Comparison of ENCODE assay signal across 1 cellular context in the genomic region with DNA sequence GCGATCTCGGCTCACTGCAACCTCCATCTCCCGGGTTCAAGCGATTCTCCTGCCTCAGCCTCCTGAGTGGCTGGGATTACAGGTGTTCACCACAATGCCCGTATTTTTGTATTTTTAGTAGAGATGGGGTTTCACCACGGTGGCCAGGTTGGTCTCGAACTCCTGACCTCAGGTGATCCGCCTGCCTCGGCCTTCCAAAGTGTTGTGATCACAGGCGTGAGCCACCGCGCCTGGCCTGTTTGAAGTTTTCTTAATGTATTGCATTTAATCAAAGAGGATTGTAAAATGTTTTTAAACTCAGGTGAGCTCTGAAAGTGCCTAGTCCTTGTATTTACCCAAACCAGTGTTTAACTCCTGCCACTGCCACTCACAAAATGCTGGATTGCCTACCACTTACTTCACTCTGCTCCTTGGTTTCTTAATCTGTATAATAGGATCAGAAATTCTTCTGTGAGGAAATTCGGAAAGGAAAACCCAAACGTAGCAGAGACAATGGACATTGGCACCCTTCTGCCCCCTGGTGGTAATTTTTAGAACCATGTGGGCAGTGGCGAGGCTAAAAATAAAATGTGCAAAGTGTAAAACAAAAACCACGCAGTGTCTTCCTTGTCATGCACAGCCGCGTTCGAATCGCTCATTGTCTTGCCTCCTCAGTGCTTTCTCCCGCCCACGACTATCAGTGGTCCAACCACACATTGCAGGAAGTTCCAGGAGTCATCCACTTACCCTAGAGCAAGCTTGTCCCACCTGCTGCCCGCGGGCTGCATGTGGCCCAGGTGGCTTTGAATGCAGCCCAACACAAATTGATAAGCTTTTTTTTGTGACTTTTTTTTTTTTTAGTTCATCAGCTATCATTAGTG.
TF ChIP-seq lines count a peak whose summit lies in the region.

No MANE protein-coding gene starts in this region.

TF ChIP-seq in K562, 482 proteins besides CTCF, POLR2A, EP300 and RAD21 (continued from another document and continues in another):
- TF ChIP-seq, protein P1, sequence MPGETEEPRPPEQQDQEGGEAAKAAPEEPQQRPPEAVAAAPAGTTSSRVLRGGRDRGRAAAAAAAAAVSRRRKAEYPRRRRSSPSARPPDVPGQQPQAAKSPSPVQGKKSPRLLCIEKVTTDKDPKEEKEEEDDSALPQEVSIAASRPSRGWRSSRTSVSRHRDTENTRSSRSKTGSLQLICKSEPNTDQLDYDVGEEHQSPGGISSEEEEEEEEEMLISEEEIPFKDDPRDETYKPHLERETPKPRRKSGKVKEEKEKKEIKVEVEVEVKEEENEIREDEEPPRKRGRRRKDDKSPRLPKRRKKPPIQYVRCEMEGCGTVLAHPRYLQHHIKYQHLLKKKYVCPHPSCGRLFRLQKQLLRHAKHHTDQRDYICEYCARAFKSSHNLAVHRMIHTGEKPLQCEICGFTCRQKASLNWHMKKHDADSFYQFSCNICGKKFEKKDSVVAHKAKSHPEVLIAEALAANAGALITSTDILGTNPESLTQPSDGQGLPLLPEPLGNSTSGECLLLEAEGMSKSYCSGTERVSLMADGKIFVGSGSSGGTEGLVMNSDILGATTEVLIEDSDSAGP (CRISPR knock-in tag; IDR thresholded peaks at IDR 0.05): no peak
- no peak for TF ChIP-seq DACH1 (IDR thresholded peaks at IDR 0.05; ENCODE audit: partially characterized antibody)
- TF ChIP-seq ZBTB17 (CRISPR knock-in tag; IDR thresholded peaks at IDR 0.05): no peak
- TF ChIP-seq MXI1 (IDR thresholded peaks at IDR 0.05; ENCODE audit: low read depth, low read length): no peak
- TF ChIP-seq RBM15 (IDR thresholded peaks at IDR 0.05; ENCODE audit: insufficient read depth, low read length): no peak
- TF ChIP-seq, protein P2, sequence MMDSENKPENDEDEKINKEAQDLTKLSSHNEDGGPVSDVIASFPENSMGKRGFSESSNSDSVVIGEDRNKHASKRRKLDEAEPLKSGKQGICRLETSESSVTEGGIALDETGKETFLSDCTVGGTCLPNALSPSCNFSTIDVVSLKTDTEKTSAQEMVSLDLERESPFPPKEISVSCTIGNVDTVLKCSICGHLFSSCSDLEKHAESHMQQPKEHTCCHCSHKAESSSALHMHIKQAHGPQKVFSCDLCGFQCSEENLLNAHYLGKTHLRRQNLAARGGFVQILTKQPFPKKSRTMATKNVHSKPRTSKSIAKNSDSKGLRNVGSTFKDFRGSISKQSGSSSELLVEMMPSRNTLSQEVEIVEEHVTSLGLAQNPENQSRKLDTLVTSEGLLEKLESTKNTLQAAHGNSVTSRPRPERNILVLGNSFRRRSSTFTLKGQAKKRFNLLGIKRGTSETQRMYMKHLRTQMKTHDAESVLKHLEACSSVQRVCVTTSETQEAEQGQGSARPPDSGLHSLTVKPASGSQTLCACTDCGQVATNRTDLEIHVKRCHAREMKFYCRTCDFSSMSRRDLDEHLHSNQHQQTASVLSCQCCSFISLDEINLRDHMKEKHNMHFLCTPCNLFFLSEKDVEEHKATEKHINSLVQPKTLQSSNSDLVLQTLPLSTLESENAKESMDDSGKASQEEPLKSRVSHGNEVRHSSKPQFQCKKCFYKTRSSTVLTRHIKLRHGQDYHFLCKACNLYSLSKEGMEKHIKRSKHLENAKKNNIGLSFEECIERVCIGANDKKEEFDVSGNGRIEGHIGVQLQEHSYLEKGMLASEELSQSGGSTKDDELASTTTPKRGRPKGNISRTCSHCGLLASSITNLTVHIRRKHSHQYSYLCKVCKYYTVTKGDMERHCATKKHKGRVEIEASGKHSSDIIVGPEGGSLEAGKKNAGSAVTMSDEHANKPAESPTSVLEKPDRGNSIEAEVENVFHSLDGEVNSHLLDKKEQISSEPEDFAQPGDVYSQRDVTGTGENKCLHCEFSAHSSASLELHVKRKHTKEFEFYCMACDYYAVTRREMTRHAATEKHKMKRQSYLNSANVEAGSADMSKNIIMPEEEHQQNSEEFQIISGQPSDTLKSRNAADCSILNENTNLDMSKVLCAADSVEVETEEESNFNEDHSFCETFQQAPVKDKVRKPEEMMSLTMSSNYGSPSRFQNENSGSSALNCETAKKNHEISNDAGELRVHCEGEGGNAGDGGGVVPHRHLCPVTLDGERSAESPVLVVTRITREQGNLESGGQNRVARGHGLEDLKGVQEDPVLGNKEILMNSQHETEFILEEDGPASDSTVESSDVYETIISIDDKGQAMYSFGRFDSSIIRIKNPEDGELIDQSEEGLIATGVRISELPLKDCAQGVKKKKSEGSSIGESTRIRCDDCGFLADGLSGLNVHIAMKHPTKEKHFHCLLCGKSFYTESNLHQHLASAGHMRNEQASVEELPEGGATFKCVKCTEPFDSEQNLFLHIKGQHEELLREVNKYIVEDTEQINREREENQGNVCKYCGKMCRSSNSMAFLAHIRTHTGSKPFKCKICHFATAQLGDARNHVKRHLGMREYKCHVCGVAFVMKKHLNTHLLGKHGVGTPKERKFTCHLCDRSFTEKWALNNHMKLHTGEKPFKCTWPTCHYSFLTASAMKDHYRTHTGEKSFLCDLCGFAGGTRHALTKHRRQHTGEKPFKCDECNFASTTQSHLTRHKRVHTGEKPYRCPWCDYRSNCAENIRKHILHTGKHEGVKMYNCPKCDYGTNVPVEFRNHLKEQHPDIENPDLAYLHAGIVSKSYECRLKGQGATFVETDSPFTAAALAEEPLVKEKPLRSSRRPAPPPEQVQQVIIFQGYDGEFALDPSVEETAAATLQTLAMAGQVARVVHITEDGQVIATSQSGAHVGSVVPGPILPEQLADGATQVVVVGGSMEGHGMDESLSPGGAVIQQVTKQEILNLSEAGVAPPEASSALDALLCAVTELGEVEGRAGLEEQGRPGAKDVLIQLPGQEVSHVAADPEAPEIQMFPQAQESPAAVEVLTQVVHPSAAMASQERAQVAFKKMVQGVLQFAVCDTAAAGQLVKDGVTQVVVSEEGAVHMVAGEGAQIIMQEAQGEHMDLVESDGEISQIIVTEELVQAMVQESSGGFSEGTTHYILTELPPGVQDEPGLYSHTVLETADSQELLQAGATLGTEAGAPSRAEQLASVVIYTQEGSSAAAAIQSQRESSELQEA (IDR thresholded peaks at IDR 0.05; ENCODE audit: low read depth): no peak
- no peak; the same call in 1 of the 2 replicates for TF ChIP-seq RAD51 (IDR thresholded peaks at IDR 0.05; ENCODE audit: borderline replicate concordance, low read depth)
- no peak for TF ChIP-seq IFI16 (CRISPR knock-in tag; IDR thresholded peaks at IDR 0.05)
- TF ChIP-seq, protein P3, sequence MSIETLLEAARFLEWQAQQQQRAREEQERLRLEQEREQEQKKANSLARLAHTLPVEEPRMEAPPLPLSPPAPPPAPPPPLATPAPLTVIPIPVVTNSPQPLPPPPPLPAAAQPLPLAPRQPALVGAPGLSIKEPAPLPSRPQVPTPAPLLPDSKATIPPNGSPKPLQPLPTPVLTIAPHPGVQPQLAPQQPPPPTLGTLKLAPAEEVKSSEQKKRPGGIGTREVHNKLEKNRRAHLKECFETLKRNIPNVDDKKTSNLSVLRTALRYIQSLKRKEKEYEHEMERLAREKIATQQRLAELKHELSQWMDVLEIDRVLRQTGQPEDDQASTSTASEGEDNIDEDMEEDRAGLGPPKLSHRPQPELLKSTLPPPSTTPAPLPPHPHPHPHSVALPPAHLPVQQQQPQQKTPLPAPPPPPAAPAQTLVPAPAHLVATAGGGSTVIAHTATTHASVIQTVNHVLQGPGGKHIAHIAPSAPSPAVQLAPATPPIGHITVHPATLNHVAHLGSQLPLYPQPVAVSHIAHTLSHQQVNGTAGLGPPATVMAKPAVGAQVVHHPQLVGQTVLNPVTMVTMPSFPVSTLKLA (conservative IDR thresholded peaks at IDR 0.05): 0 out of 4 replicates have a peak, but pooled peaks of 1 of the 2 experiments have one; percentile 35
- no peak for TF ChIP-seq PHF8 (IDR thresholded peaks at IDR 0.05; ENCODE audit: borderline replicate concordance, low read length)
- 0 out of 2 replicates have a peak, but pooled peaks have one; percentile 16 for TF ChIP-seq FOSL1 (tag; conservative IDR thresholded peaks at IDR 0.05)
- no peak for TF ChIP-seq RBFOX2 (IDR thresholded peaks at IDR 0.05; ENCODE audit: low read depth, low read length)
- TF ChIP-seq ZSCAN29 (IDR thresholded peaks at IDR 0.05): no peak
- TF ChIP-seq NONO (IDR thresholded peaks at IDR 0.05; ENCODE audit: low read depth in 2 of 2, low read length in 1 of 2): no peak
- TF ChIP-seq MYC (IDR thresholded peaks at IDR 0.05; ENCODE audit: low read depth, low read length): peak; percentile 70
- TF ChIP-seq MYC (CRISPR knock-in tag; IDR thresholded peaks at IDR 0.05; ENCODE audit: borderline replicate concordance, low read depth): no peak
- TF ChIP-seq YBX1 (IDR thresholded peaks at IDR 0.05): no peak
- TF ChIP-seq, protein P4, sequence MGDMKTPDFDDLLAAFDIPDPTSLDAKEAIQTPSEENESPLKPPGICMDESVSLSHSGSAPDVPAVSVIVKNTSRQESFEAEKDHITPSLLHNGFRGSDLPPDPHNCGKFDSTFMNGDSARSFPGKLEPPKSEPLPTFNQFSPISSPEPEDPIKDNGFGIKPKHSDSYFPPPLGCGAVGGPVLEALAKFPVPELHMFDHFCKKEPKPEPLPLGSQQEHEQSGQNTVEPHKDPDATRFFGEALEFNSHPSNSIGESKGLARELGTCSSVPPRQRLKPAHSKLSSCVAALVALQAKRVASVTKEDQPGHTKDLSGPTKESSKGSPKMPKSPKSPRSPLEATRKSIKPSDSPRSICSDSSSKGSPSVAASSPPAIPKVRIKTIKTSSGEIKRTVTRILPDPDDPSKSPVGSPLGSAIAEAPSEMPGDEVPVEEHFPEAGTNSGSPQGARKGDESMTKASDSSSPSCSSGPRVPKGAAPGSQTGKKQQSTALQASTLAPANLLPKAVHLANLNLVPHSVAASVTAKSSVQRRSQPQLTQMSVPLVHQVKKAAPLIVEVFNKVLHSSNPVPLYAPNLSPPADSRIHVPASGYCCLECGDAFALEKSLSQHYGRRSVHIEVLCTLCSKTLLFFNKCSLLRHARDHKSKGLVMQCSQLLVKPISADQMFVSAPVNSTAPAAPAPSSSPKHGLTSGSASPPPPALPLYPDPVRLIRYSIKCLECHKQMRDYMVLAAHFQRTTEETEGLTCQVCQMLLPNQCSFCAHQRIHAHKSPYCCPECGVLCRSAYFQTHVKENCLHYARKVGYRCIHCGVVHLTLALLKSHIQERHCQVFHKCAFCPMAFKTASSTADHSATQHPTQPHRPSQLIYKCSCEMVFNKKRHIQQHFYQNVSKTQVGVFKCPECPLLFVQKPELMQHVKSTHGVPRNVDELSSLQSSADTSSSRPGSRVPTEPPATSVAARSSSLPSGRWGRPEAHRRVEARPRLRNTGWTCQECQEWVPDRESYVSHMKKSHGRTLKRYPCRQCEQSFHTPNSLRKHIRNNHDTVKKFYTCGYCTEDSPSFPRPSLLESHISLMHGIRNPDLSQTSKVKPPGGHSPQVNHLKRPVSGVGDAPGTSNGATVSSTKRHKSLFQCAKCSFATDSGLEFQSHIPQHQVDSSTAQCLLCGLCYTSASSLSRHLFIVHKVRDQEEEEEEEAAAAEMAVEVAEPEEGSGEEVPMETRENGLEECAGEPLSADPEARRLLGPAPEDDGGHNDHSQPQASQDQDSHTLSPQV (IDR thresholded peaks at IDR 0.05): no peak
- TF ChIP-seq ARHGAP35 (IDR thresholded peaks at IDR 0.05; ENCODE audit: partially characterized antibody): no peak
- no peak for TF ChIP-seq BMI1 (IDR thresholded peaks at IDR 0.05; ENCODE audit: low read length)
- TF ChIP-seq GABPA (tag; conservative IDR thresholded peaks at IDR 0.05; ENCODE audit: low read depth): no peak
- TF ChIP-seq HOXB6 (CRISPR knock-in tag; IDR thresholded peaks at IDR 0.05; ENCODE audit: borderline replicate concordance): no peak
- TF ChIP-seq, protein P5, sequence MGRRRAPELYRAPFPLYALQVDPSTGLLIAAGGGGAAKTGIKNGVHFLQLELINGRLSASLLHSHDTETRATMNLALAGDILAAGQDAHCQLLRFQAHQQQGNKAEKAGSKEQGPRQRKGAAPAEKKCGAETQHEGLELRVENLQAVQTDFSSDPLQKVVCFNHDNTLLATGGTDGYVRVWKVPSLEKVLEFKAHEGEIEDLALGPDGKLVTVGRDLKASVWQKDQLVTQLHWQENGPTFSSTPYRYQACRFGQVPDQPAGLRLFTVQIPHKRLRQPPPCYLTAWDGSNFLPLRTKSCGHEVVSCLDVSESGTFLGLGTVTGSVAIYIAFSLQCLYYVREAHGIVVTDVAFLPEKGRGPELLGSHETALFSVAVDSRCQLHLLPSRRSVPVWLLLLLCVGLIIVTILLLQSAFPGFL (CRISPR knock-in tag; IDR thresholded peaks at IDR 0.05): 0 out of 2 replicates have a peak, but pooled peaks have one; percentile 78
- no peak for TF ChIP-seq CBX8 (IDR thresholded peaks at IDR 0.05; ENCODE audit: borderline replicate concordance, extremely low read depth, low read depth, low read length, poor library complexity, severe bottlenecking)
- no peak for TF ChIP-seq NR2F6 (CRISPR knock-in tag; IDR thresholded peaks at IDR 0.05)
- TF ChIP-seq ZNF431 (CRISPR knock-in tag; IDR thresholded peaks at IDR 0.05): no peak
- no peak; the same call in 1 of the 2 replicates for TF ChIP-seq CEBPB (tag; IDR thresholded peaks at IDR 0.05)
- no peak for TF ChIP-seq TCF7L2 (IDR thresholded peaks at IDR 0.05; ENCODE audit: low read depth, low read length)
- no peak for TF ChIP-seq SETDB1 (IDR thresholded peaks at IDR 0.05; ENCODE audit: low read length)
- TF ChIP-seq SMAD2 (IDR thresholded peaks at IDR 0.05; ENCODE audit: low read depth, low read length): no peak
- TF ChIP-seq YY1 (IDR thresholded peaks at IDR 0.05; ENCODE audit: borderline replicate concordance in 1 of 3, control insufficient read depth in 1 of 3, extremely low read depth in 1 of 3, insufficient read depth in 3 of 3, insufficient read length in 1 of 3, insufficient replicate concordance in 2 of 3, low read depth in 1 of 3, low read length in 2 of 3): no peak
- TF ChIP-seq, protein P6, sequence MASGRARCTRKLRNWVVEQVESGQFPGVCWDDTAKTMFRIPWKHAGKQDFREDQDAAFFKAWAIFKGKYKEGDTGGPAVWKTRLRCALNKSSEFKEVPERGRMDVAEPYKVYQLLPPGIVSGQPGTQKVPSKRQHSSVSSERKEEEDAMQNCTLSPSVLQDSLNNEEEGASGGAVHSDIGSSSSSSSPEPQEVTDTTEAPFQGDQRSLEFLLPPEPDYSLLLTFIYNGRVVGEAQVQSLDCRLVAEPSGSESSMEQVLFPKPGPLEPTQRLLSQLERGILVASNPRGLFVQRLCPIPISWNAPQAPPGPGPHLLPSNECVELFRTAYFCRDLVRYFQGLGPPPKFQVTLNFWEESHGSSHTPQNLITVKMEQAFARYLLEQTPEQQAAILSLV (tag; IDR thresholded peaks at IDR 0.05): no peak
- TF ChIP-seq MCM7 (IDR thresholded peaks at IDR 0.05): no peak
- TF ChIP-seq STAG1 (CRISPR knock-in tag; IDR thresholded peaks at IDR 0.05; ENCODE audit: borderline replicate concordance): no peak
- no peak for TF ChIP-seq ZNF695 (CRISPR knock-in tag; IDR thresholded peaks at IDR 0.05)
- TF ChIP-seq ARID2 (IDR thresholded peaks at IDR 0.05): 0 out of 2 replicates have a peak, but pooled peaks have one; percentile 68
- TF ChIP-seq NCOR1 (IDR thresholded peaks at IDR 0.05): no peak
- TF ChIP-seq FOXK2 (conservative IDR thresholded peaks at IDR 0.05 in 1 of 2, IDR thresholded peaks at IDR 0.05 in 1 of 2; ENCODE audit: low read depth in 2 of 2): no peak
